In genomic region chr6:85482206-85483040, GRCh38 we compare ENCODE assay signal across 7 cellular contexts. TPM values are rescaled to one million over a fixed set of nuclear protein-coding genes. Genes with fewer than 3 reads are reported as not detected.
DNase-seq lines count a peak whose midpoint lies in the region; ATAC-seq and TF ChIP-seq lines count a peak whose summit lies in the region.

No MANE protein-coding gene starts in this region.

- no peak for TF ChIP-seq RAD21 in IMR-90 (IDR thresholded peaks at IDR 0.05; ENCODE audit: low read length)

- DNase-seq in IMR-90, result no peak
- DNase-seq in fibroblast of mammary gland (ENCODE audit: low read depth), result peak; percentile 95
- no peak for DNase-seq in stimulated activated naive CD8-positive, alpha-beta T cell treated with anti-CD3 and anti-CD28 coated beads, Interleukin-15, Interleukin-2, amounts not matched to agents 100 U/mL and 50 U/mL, for 24 hours
- DNase-seq in lower lobe of right lung, result no peak
- no peak for DNase-seq in NCI-H345 (lab: John Stamatoyannopoulos, UW)
- no peak for DNase-seq in activated CD4-positive, alpha-beta T cell treated with anti-CD3 and anti-CD28 coated beads for 4 hours

- peak overlapping the region; percentile 41; the same call in 1 of the 2 replicates for H4K91ac ChIP-seq in IMR-90 (ENCODE audit: insufficient read depth, low read depth, low read length)

- peak overlapping the region; percentile 41 for H2AK5ac ChIP-seq in IMR-90 (ENCODE audit: low read depth, low read length)

- H3K79me1 ChIP-seq in IMR-90 (ENCODE audit: low read depth in 1 of 2, low read length in 2 of 2), result peaks cover 32 to 62% of the 10 kb centered on the region in 2 experiments

- H3K18ac ChIP-seq in IMR-90 (ENCODE audit: low read depth, low read length), result no peak overlapping the region

- H2BK15ac ChIP-seq in IMR-90 (ENCODE audit: low read depth, low read length), result no peak overlapping the region

- in situ Hi-C loops in IMR-90 (cut with MboI; ENCODE audit: low sequenced_read_pairs), result loop anchor here (5.0 kb wide), 1 partner anchor 130 kb away; no protein-coding TSS in a partner anchor

- H2AFZ ChIP-seq in IMR-90 (replicated peaks; ENCODE audit: low read length, poor library complexity), result peak overlapping the region; percentile 16

- H3K23ac ChIP-seq in IMR-90 (ENCODE audit: low read depth, low read length), result peak overlapping the region; percentile 68

- peaks cover 16% of the 10 kb centered on the region for H3K9me1 ChIP-seq in IMR-90 (ENCODE audit: insufficient read depth, low read length)

- dilution Hi-C loops in IMR-90 (cut with HindIII; ENCODE audit: low sequenced_read_pairs, unreplicated experiment), result no loop called here

- H3K27ac ChIP-seq in IMR-90 (ENCODE audit: insufficient read depth, low read length), result no peak overlapping the region
- no peak overlapping the region for H3K27ac ChIP-seq in lower lobe of right lung

- whole genome bisulfite sequencing in IMR-90 (ENCODE audit: extremely low coverage in 2 of 2, insufficient read length in 1 of 2), 2 experiments, result no CpG with 5 or more reads among the region's 9 CpGs

- no TSS peak for BruUV-seq in IMR-90 (replicated peaks; lab: Mats Ljungman, UMichigan)

- H3K4me1 ChIP-seq in IMR-90 (ENCODE audit: control insufficient read depth, insufficient read depth, low read length) (peaks cover 3% of the 10 kb centered on the region; the same call in 1 of the 2 replicates), lower lobe of right lung (peaks cover 7% of the 10 kb centered on the region)

- H2BK120ac ChIP-seq in IMR-90 (ENCODE audit: low read depth, low read length), result peak overlapping the region; percentile 12

- no peak overlapping the region for H4K5ac ChIP-seq in IMR-90 (ENCODE audit: low read depth, low read length)

- H3K14ac ChIP-seq in IMR-90 (replicated peaks; ENCODE audit: low read depth, low read length), result peak overlapping the region; percentile 78

- intact Hi-C loops in IMR-90 (cut with micrococcal nuclease) (loop anchor here (1.0 kb wide), 3 partner anchors 31 to 127 kb away; no protein-coding TSS in a partner anchor), lower lobe of right lung (cut with DNase I) (loop anchor here (10.0 kb wide), 1 partner anchor 128 kb away; no protein-coding TSS in a partner anchor)

- no peak for TF ChIP-seq POLR2A in IMR-90 (IDR thresholded peaks at IDR 0.05; ENCODE audit: low read depth, low read length)

- H2BK20ac ChIP-seq in IMR-90 (ENCODE audit: low read depth, low read length), result peak overlapping the region; percentile 60; the same call in 1 of the 2 replicates

- CTCF ChIA-PET in IMR-90 (lab: Yijun Ruan, JAX), result interaction anchor here (0.6 to 2.2 kb wide), 31 partner anchors 8 to 142 kb away, joined by 3 to 30 read pairs (median 4); partner anchors contain the start of gene NT5E

- no peak overlapping the region for H2AK9ac ChIP-seq in IMR-90 (replicated peaks; ENCODE audit: low read depth, low read length, poor library complexity)

- H3K9me3 ChIP-seq in IMR-90 (ENCODE audit: control insufficient read depth, insufficient read depth, low read length), result no peaks in the 10 kb centered on the region
- no peaks in the 10 kb centered on the region for H3K9me3 ChIP-seq in lower lobe of right lung

- H4K20me1 ChIP-seq in IMR-90 (ENCODE audit: insufficient read depth, low read length), result no peaks in the 10 kb centered on the region

- H3K56ac ChIP-seq in IMR-90 (ENCODE audit: extremely low read depth, insufficient read depth, low read length), result peak overlapping the region; percentile 4; the same call in 1 of the 2 replicates

- H3K4me3 ChIP-seq in IMR-90 (ENCODE audit: insufficient read depth, low read depth, low read length) (no peak overlapping the region), fibroblast of mammary gland (ENCODE audit: control insufficient read depth, low read depth, low read length) (no peak overlapping the region), lower lobe of right lung (no peak overlapping the region)

- POLR2A ChIA-PET in IMR-90 (lab: Charles Lee; ENCODE audit: unreplicated experiment), result interaction anchor here (1.0 to 1.3 kb wide), 2 partner anchors 17 to 33 kb away, joined by 3 read pairs; partner anchors contain the start of gene NT5E

- peak overlapping the region; percentile 47 for H2BK5ac ChIP-seq in IMR-90 (ENCODE audit: low read depth, low read length, poor library complexity, severe bottlenecking)

- H3K4ac ChIP-seq in IMR-90 (ENCODE audit: low read depth, low read length), result peak overlapping the region; percentile 58; the same call in 1 of the 2 replicates

- H3K36me3 ChIP-seq in IMR-90 (ENCODE audit: control insufficient read depth, insufficient read depth, low read length), result peaks cover 16% of the 10 kb centered on the region
- H3K36me3 ChIP-seq in lower lobe of right lung, result no peaks in the 10 kb centered on the region

- TF ChIP-seq CTCF in IMR-90 (conservative IDR thresholded peaks at IDR 0.05; ENCODE audit: low read depth, low read length) (no peak), fibroblast of mammary gland (conservative IDR thresholded peaks at IDR 0.05; ENCODE audit: control insufficient read depth, insufficient read depth, low read depth, low read length) (no peak), lower lobe of right lung (IDR thresholded peaks at IDR 0.05) (no peak)

- peak overlapping the region; percentile 5 to 56; a peak in 3 of 4 replicates for H4K8ac ChIP-seq in IMR-90 (ENCODE audit: low read depth in 2 of 2, low read length in 2 of 2)

- H3K4me2 ChIP-seq in IMR-90 (ENCODE audit: low read depth, low read length), result no peak overlapping the region

- ATAC-seq in GM21526 (IDR thresholded peaks at IDR 0.05; ENCODE audit: low FRiP score, unreplicated experiment), result peak; percentile 7
- peak; percentile 24 for ATAC-seq in IMR-90 (ENCODE audit: low read depth)
- ATAC-seq in stimulated activated naive CD8-positive, alpha-beta T cell treated with anti-CD3 and anti-CD28 coated beads, Interleukin-15, Interleukin-2, amounts not matched to agents 100 U/mL and 50 U/mL, for 24 hours, result peak; percentile 7
- no peak for ATAC-seq in lower lobe of right lung

- H3K27me3 ChIP-seq in IMR-90 (ENCODE audit: control insufficient read depth, insufficient read depth, low read length) (no peaks in the 10 kb centered on the region), lower lobe of right lung (ENCODE audit: low read depth) (no peaks in the 10 kb centered on the region)

- H3K9ac ChIP-seq in IMR-90 (ENCODE audit: low read depth, low read length), result no peak overlapping the region; the same call in 1 of the 2 replicates

TF ChIP-seq in IMR-90, 13 proteins besides CTCF, POLR2A, EP300 and RAD21:
- TF ChIP-seq MAFK (IDR thresholded peaks at IDR 0.05; ENCODE audit: low read depth, low read length) (no peak), CEBPB (IDR thresholded peaks at IDR 0.05; ENCODE audit: low read depth, low read length) (no peak), USF2 (IDR thresholded peaks at IDR 0.05; ENCODE audit: low read depth, low read length) (no peak), FOS (IDR thresholded peaks at IDR 0.05; ENCODE audit: low read depth, low read length) (no peak), NFE2L2 (IDR thresholded peaks at IDR 0.05; ENCODE audit: low read depth, low read length) (no peak), MAZ (IDR thresholded peaks at IDR 0.05; ENCODE audit: borderline replicate concordance, low read depth, low read length) (no peak), RCOR1 (IDR thresholded peaks at IDR 0.05; ENCODE audit: insufficient replicate concordance, low read length) (no peak), MXI1 (IDR thresholded peaks at IDR 0.05; ENCODE audit: borderline replicate concordance, low read depth, low read length) (no peak), BHLHE40 (IDR thresholded peaks at IDR 0.05; ENCODE audit: low read depth, low read length) (no peak)
- TF ChIP-seq, protein P1, sequence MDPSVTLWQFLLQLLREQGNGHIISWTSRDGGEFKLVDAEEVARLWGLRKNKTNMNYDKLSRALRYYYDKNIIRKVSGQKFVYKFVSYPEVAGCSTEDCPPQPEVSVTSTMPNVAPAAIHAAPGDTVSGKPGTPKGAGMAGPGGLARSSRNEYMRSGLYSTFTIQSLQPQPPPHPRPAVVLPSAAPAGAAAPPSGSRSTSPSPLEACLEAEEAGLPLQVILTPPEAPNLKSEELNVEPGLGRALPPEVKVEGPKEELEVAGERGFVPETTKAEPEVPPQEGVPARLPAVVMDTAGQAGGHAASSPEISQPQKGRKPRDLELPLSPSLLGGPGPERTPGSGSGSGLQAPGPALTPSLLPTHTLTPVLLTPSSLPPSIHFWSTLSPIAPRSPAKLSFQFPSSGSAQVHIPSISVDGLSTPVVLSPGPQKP (IDR thresholded peaks at IDR 0.05; ENCODE audit: borderline replicate concordance, low read depth, low read length), result no peak

RNA-seq across cellular contexts. Expression of gene NT5E, which starts 32.5 kb away (rescaled TPM):
- 280 and 281 TPM in 2 replicates for total RNA-seq in IMR-90 (2012; rRNA removed)
- 153 and 178 TPM in 2 replicates for polyA plus RNA-seq in IMR-90 (2012; rRNA removed)
- polyA plus RNA-seq in IMR-90 (2012; cell fraction: cytosol; rRNA removed), result 55.3 and 126 TPM in 2 replicates
- 66.2 and 102 TPM in 2 replicates for polyA plus RNA-seq in IMR-90 (2012; cell fraction: nucleus; rRNA removed; ENCODE audit: low replicate concordance)
- total RNA-seq in lower lobe of right lung, result 18.0 TPM

Comparison
In these comparisons a context has a peak if more than half of its experiments do, and no peak if none do; other contexts are left out.
1. ATAC-seq: peak in GM21526 (single experiment), IMR-90 (single experiment) and stimulated activated naive CD8-positive, alpha-beta T cell treated with anti-CD3 and anti-CD28 coated beads, Interleukin-15, Interleukin-2, amounts not matched to agents 100 U/mL and 50 U/mL, for 24 hours (single experiment); none in lower lobe of right lung (0 of 2).
2. RNA of gene NT5E, which starts 32.5 kb away (total RNA-seq): 280 to 281 TPM in IMR-90; 18.0 TPM in lower lobe of right lung (single experiment); every median in the first group is over 10 times any median in the second.